11 cellular contexts compared by ENCODE assay signal in the genomic region with DNA sequence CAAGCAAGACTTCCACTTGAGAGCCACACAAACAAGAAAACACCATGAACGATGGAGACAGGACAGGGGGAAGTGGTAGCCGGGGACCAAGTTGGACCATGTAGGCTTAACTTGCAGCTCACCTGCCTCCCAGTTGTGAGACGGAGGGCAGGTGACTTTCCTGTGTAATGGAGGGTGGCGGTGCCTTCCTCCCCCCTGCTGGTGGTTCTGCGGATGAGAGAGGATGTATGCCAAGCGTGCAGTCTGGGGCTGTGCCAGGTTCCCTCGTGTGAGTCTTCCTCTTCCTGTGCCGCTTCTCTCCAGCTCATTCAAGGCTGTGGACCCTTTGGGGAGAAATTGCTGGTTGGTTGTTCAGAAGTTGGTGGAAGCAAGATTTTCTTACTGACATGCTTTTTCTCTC. TPM values are rescaled to one million over a fixed set of nuclear protein-coding genes. Genes with fewer than 3 reads are reported as not detected.
DNase-seq lines count a peak whose midpoint lies in the region; ATAC-seq and TF ChIP-seq lines count a peak whose summit lies in the region.
"Had no signal": no experiment of that assay in that cellular context is flagged by ENCODE, and none has a peak within 500 bp of the region (broad histone marks: within the 10 kb centered on the region; RNA-seq: fewer than 3 reads in every experiment).

No MANE protein-coding gene starts in this region.

- H3K4me3 ChIP-seq in BE2C (ENCODE audit: low read depth, low read length) (no peak overlapping the region), epithelial cell of esophagus (ENCODE audit: low read length) (no peak overlapping the region)

- H3K36me3 ChIP-seq in BE2C, result no peaks in the 10 kb centered on the region

- H3K27me3 ChIP-seq in BE2C, result no peaks in the 10 kb centered on the region

- no peaks in the 10 kb centered on the region for H3K9me3 ChIP-seq in BE2C

- ATAC-seq in left cardiac atrium (no peak), HG03571 (IDR thresholded peaks at IDR 0.05; ENCODE audit: unreplicated experiment) (no peak)

- no peak for DNase-seq in BE2C
- DNase-seq in MV-4-11 (lab: John Stamatoyannopoulos, UW), result peak; percentile 3
- peak; percentile 77 for DNase-seq in NCI-H2196 treated with DMSO at 0.1 percent for 48 hours (lab: John Stamatoyannopoulos, UW; ENCODE audit: unreplicated experiment)
- DNase-seq in epithelial cell of esophagus (ENCODE audit: low read depth), result peak; percentile 18
- DNase-seq in NCI-H82 treated with DMSO at 0.1 percent for 48 hours (lab: John Stamatoyannopoulos, UW; ENCODE audit: unreplicated experiment), result no peak
- no peak for DNase-seq in stimulated activated CD4-positive, alpha-beta T cell treated with anti-CD3 and anti-CD28 coated beads, Interleukin-15, amount 100 ng/mL, for 24 hours
- no peak for DNase-seq in left cardiac atrium
- DNase-seq: activated CD8-positive, alpha-beta memory T cell treated with anti-CD3 and anti-CD28 coated beads for 24 hours; activated naive CD4-positive, alpha-beta T cell treated with anti-CD3 and anti-CD28 coated beads, Interleukin-2, amount 10 ng/mL, durations not matched to agents 7 days and 5 days had no signal

- intact Hi-C loops in left cardiac atrium (cut with DNase I), result no loop called here

- TF ChIP-seq CTCF in BE2C (IDR thresholded peaks at IDR 0.05; ENCODE audit: low read depth, low read length) (0 out of 2 replicates have a peak, but pooled peaks have one; percentile 13), epithelial cell of esophagus (IDR thresholded peaks at IDR 0.05; ENCODE audit: insufficient read depth, low read depth, low read length, missing control alignments) (peak; percentile 22)

- H3K4me1 ChIP-seq in BE2C, result no peaks in the 10 kb centered on the region

RNA-seq across cellular contexts. Expression of gene MPPED1, which starts 35.1 kb away (rescaled TPM):
- polyA plus RNA-seq in BE2C (2012; ENCODE audit: insufficient read depth, insufficient read length, low read depth), result not detected
- under 1 TPM in 1 of 2 donors, not detected in 1; 0.12 TPM for total RNA-seq in left cardiac atrium
- total RNA-seq: T-helper 1 cell treated with Interleukin-12 subunit alpha and Interleukin-12 subunit beta and Interleukin-4 antibody, amounts not matched to agents 30 ng/mL and 1 ng/mL, for 36 hours had no signal

Comparison
In these comparisons a context has a peak if more than half of its experiments do, and no peak if none do; other contexts are left out.
1. DNase-seq: peak in MV-4-11 (single experiment), NCI-H2196 treated with DMSO at 0.1 percent for 48 hours (single experiment) and epithelial cell of esophagus (single experiment); none in BE2C (single experiment), NCI-H82 treated with DMSO at 0.1 percent for 48 hours (single experiment), stimulated activated CD4-positive, alpha-beta T cell treated with anti-CD3 and anti-CD28 coated beads, Interleukin-15, amount 100 ng/mL, for 24 hours (single experiment) and left cardiac atrium (single experiment).